19 cellular contexts compared by ENCODE assay signal in the genomic region with DNA sequence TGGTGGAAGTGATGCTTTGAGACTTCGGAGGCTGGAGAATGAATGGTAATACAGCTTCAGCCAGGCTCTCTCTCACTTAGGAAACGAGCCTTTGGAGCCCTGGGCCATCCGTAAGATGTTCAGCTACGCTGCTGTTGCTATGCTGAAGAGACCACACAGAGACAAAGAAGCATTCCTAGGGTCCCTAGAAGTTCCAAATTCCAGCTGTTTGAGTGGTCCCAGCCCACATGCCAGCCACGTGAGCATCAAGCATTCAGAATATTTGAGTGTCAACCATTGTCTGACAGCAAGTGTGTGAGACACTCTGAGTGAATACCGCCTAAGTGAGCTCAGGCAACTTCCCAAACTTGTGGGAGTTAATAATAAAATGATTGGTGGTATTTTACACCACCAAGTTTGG.
DNase-seq lines count a peak whose midpoint lies in the region; ATAC-seq and TF ChIP-seq lines count a peak whose summit lies in the region.
"Had no signal": no experiment of that assay in that cellular context is flagged by ENCODE, and none has a peak within 500 bp of the region (broad histone marks: within the 10 kb centered on the region; RNA-seq: fewer than 3 reads in every experiment).

No MANE protein-coding gene starts in this region.

- no peak for TF ChIP-seq CTCF in osteoblast (IDR thresholded peaks at IDR 0.05; ENCODE audit: extremely low read depth, low read depth, low read length)

- no peaks in the 10 kb centered on the region for H3K79me2 ChIP-seq in osteoblast (ENCODE audit: insufficient read depth, low read length)

- POLR2A ChIA-PET in T-cell (lab: Charles Lee), result no interaction called here

- no peak overlapping the region for H3K27ac Mint-ChIP-seq in T-cell
- H3K27ac Mint-ChIP-seq: CD4-positive, alpha-beta T cell; HFFc6 had no signal

- no peaks in the 10 kb centered on the region for H3K36me3 Mint-ChIP-seq in T-cell

- H2AFZ ChIP-seq in osteoblast (ENCODE audit: low read length), result peak overlapping the region; percentile 0
- H2AFZ ChIP-seq: GM23248 had no signal

- H3K4me3 ChIP-seq in SJSA1 (no peak overlapping the region), osteoblast (ENCODE audit: insufficient read depth, low read length) (no peak overlapping the region)
- H3K4me3 ChIP-seq: GM23248 had no signal

- H3K9me3 ChIP-seq in SJSA1 (replicated peaks) (no peaks in the 10 kb centered on the region), osteoblast (ENCODE audit: low read depth, low read length) (no peaks in the 10 kb centered on the region)
- H3K9me3 ChIP-seq: BE2C, Caco-2 had no signal

- CTCF ChIA-PET in T-cell (lab: Charles Lee), result no interaction called here

- H3K27me3 Mint-ChIP-seq in T-cell, result no peaks in the 10 kb centered on the region
- H3K27me3 Mint-ChIP-seq: CD4-positive, alpha-beta T cell had no signal

- H3K4me1 ChIP-seq in SJSA1 (replicated peaks) (peaks cover 14% of the 10 kb centered on the region), osteoblast (ENCODE audit: insufficient read depth, low read length) (no peaks in the 10 kb centered on the region)
- H3K4me1 ChIP-seq: BE2C, Caco-2 had no signal

- no peaks in the 10 kb centered on the region for H3K4me1 Mint-ChIP-seq in T-cell

- no peak overlapping the region for H3K4me3 Mint-ChIP-seq in T-cell
- H3K4me3 Mint-ChIP-seq: CD4-positive, alpha-beta T cell; HFFc6 had no signal

- H3K4me2 ChIP-seq in osteoblast (ENCODE audit: insufficient read depth, low read length), result no peak overlapping the region

- no peaks in the 10 kb centered on the region for H4K20me1 ChIP-seq in osteoblast (ENCODE audit: insufficient read depth, low read length)

- H3K9me3 Mint-ChIP-seq in T-cell, result no peaks in the 10 kb centered on the region
- H3K9me3 Mint-ChIP-seq: CD4-positive, alpha-beta T cell; HFFc6 had no signal

- DNase-seq in EH (ENCODE audit: low read depth) (peak; percentile 2), SJSA1 (ENCODE audit: low read depth in 1 of 2, low spot score in 2 of 2) (peak; percentile 51 to 54), myocyte (ENCODE audit: low read depth) (peak; percentile 31), osteoblast (ENCODE audit: insufficient read length, low spot score, missing footprints) (no peak), NCI-H526 (lab: John Stamatoyannopoulos, UW) (no peak), T-cell (no peak)
- no peak for DNase-seq in activated CD4-positive, CD25-positive, alpha-beta regulatory T cell (lab: John Stamatoyannopoulos, UW)
- DNase-seq: 8988T; BE2C; C1 segment of cervical spinal cord; Caco-2; CD4-positive, alpha-beta T cell; GF-D8; GM23248; H7; HFFc6 had no signal

- H3K27ac ChIP-seq in SJSA1 (0 out of 2 replicates have a peak overlapping the region, but pooled peaks have one; percentile 31), osteoblast (ENCODE audit: low read depth, low read length) (no peak overlapping the region)
- H3K27ac ChIP-seq: GM23248, HL-60 had no signal

- H3K27me3 ChIP-seq in SJSA1 (replicated peaks), result no peaks in the 10 kb centered on the region
- H3K27me3 ChIP-seq in osteoblast (ENCODE audit: insufficient read depth, low read length), result peaks cover 4% of the 10 kb centered on the region
- H3K27me3 ChIP-seq: BE2C had no signal

- H3K36me3 ChIP-seq in SJSA1, result no peaks in the 10 kb centered on the region
- no peaks in the 10 kb centered on the region for H3K36me3 ChIP-seq in osteoblast (ENCODE audit: insufficient read depth, low read length)
- H3K36me3 ChIP-seq: BE2C had no signal

- no peak for ATAC-seq in GM18870 (IDR thresholded peaks at IDR 0.05; ENCODE audit: unreplicated experiment)
- no peak for ATAC-seq in T-cell (replicated peaks in 1 of 4)
- ATAC-seq: HCT116 had no signal

Comparison
In these comparisons a context has a peak if more than half of its experiments do, and no peak if none do; other contexts are left out.
1. DNase-seq: peak in EH (single experiment), SJSA1 (2 of 2) and myocyte (single experiment); none in osteoblast (single experiment), activated CD4-positive, CD25-positive, alpha-beta regulatory T cell (0 of 4), NCI-H526 (0 of 2) and T-cell (0 of 34).